37 cellular contexts compared by ENCODE assay signal in genomic region chr1:242515555-242515954, GRCh38. TPM values are rescaled to one million over a fixed set of nuclear protein-coding genes. Genes with fewer than 3 reads are reported as not detected.
"Had no signal": no experiment of that assay in that cellular context is flagged by ENCODE, and none has a peak within 500 bp of the region (broad histone marks: within the 10 kb centered on the region; RNA-seq: fewer than 3 reads in every experiment).

No MANE protein-coding gene starts in this region.

- H3K9me3 ChIP-seq: MG63 had no signal

- H3K27me3 ChIP-seq: MG63 had no signal

- H3K36me3 ChIP-seq: MG63 had no signal

- DNase-seq: Karpas-422, Kasumi-1, MG63, MM.1S, MV-4-11, NCI-H1048, NCI-H1092, NCI-H1092 treated with DMSO at 0.1 percent for 48 hours, NCI-H1105, NCI-H1105 treated with DMSO at 0.1 percent for 48 hours, NCI-H1417, NCI-H1417 treated with DMSO at 0.1 percent for 48 hours, NCI-H1436, NCI-H1436 treated with DMSO at 0.1 percent for 48 hours, NCI-H146, NCI-H1694, NCI-H1694 treated with DMSO at 0.1 percent for 48 hours, NCI-H187, NCI-H187 treated with DMSO at 0.1 percent for 48 hours, NCI-H1930, NCI-H2029, NCI-H2029 treated with DMSO at 0.1 percent for 48 hours, NCI-H2081, NCI-H2081 treated with DMSO at 0.1 percent for 48 hours, NCI-H2107, NCI-H2171, NCI-H2171 treated with DMSO at 0.1 percent for 48 hours, NCI-H2227 treated with DMSO at 0.1 percent for 48 hours, NCI-H226, NCI-H345, NCI-H446, NCI-H446 treated with DMSO at 0.1 percent for 48 hours, NCI-H510A, NCI-H510A treated with DMSO at 0.1 percent for 48 hours, NCI-H524 had no signal

- H3K4me3 ChIP-seq: MG63 had no signal

RNA-seq across cellular contexts. Expression of gene PLD5, which starts 8.9 kb away (rescaled TPM):
- total RNA-seq: M059J, NCI-H460 had no signal
